In genomic region chr3:136414476-136414875, GRCh38 we compare ENCODE assay signal across 14 cellular contexts.
"Had no signal": no experiment of that assay in that cellular context is flagged by ENCODE, and none has a peak within 500 bp of the region (broad histone marks: within the 10 kb centered on the region; RNA-seq: fewer than 3 reads in every experiment).

No MANE protein-coding gene starts in this region.

- ATAC-seq: activated CD4-positive, CD25-positive, alpha-beta regulatory T cell treated with anti-CD3 and anti-CD28 coated beads, Interleukin-2, amount 50 U/mL, for 24 hours; left cardiac atrium; lower lobe of right lung; stimulated activated naive CD8-positive, alpha-beta T cell treated with anti-CD3 and anti-CD28 coated beads, Interleukin-15, amount 100 ng/mL, for 72 hours had no signal

- H3K4me1 Mint-ChIP-seq: activated naive CD8-positive, alpha-beta T cell treated with anti-CD3 and anti-CD28 coated beads, Interleukin-2, amount 10 ng/mL, durations not matched to agents 7 days and 5 days; stimulated activated naive CD8-positive, alpha-beta T cell treated with anti-CD3 and anti-CD28 coated beads, Interleukin-15, amount 100 ng/mL, for 72 hours had no signal

- DNase-seq: activated effector memory CD4-positive, alpha-beta T cell treated with anti-CD3 and anti-CD28 coated beads, Interleukin-2, amount 50 U/mL, for 16 hours; activated naive CD8-positive, alpha-beta T cell treated with anti-CD3 and anti-CD28 coated beads, Interleukin-2, amount 10 ng/mL, durations not matched to agents 7 days and 5 days; aorta; immature natural killer cell; left cardiac atrium; lower lobe of right lung; stimulated activated CD4-positive, alpha-beta T cell treated with anti-CD3 and anti-CD28 coated beads, Interleukin-15, amount 100 ng/mL, for 24 hours; stimulated activated CD4-positive, alpha-beta T cell treated with anti-CD3 and anti-CD28 coated beads, Interleukin-4, amount 100 ng/mL, for 24 hours; stimulated activated naive CD8-positive, alpha-beta T cell treated with anti-CD3 and anti-CD28 coated beads, Interleukin-15, amount 100 ng/mL, for 72 hours had no signal

- H3K9me3 Mint-ChIP-seq: activated naive CD8-positive, alpha-beta T cell treated with anti-CD3 and anti-CD28 coated beads, Interleukin-2, amount 10 ng/mL, durations not matched to agents 7 days and 5 days; immature natural killer cell; mesothelial cell of epicardium; stimulated activated naive CD8-positive, alpha-beta T cell treated with anti-CD3 and anti-CD28 coated beads, Interleukin-15, amount 100 ng/mL, for 72 hours; T-helper 1 cell treated with Interleukin-12 subunit alpha and Interleukin-12 subunit beta and Interleukin-4 antibody, amounts not matched to agents 30 μg/mL and 1 μg/mL, for 36 hours had no signal

- H3K27ac ChIP-seq: breast epithelium, lower lobe of right lung, parathyroid adenoma had no signal

- H3K4me3 ChIP-seq: breast epithelium, lower lobe of right lung had no signal

- H3K4me3 Mint-ChIP-seq: activated naive CD8-positive, alpha-beta T cell treated with anti-CD3 and anti-CD28 coated beads, Interleukin-2, amount 10 ng/mL, durations not matched to agents 7 days and 5 days; immature natural killer cell; mesothelial cell of epicardium; stimulated activated naive CD8-positive, alpha-beta T cell treated with anti-CD3 and anti-CD28 coated beads, Interleukin-15, amount 100 ng/mL, for 72 hours; T-helper 1 cell treated with Interleukin-12 subunit alpha and Interleukin-12 subunit beta and Interleukin-4 antibody, amounts not matched to agents 30 μg/mL and 1 μg/mL, for 36 hours had no signal

- H2AFZ ChIP-seq: parathyroid adenoma had no signal

- H3K27ac Mint-ChIP-seq: activated naive CD8-positive, alpha-beta T cell treated with anti-CD3 and anti-CD28 coated beads, Interleukin-2, amount 10 ng/mL, durations not matched to agents 7 days and 5 days; mesothelial cell of epicardium; T-helper 1 cell treated with Interleukin-12 subunit alpha and Interleukin-12 subunit beta and Interleukin-4 antibody, amounts not matched to agents 30 μg/mL and 1 μg/mL, for 36 hours had no signal

- H3K27me3 Mint-ChIP-seq: activated naive CD8-positive, alpha-beta T cell treated with anti-CD3 and anti-CD28 coated beads, Interleukin-2, amount 10 ng/mL, durations not matched to agents 7 days and 5 days; stimulated activated naive CD8-positive, alpha-beta T cell treated with anti-CD3 and anti-CD28 coated beads, Interleukin-15, amount 100 ng/mL, for 72 hours had no signal

- H3K9me3 ChIP-seq: breast epithelium, lower lobe of right lung had no signal

- H3K27me3 ChIP-seq: breast epithelium had no signal

- H3K4me1 ChIP-seq: breast epithelium, lower lobe of right lung, parathyroid adenoma had no signal

- H3K36me3 ChIP-seq: breast epithelium had no signal

- H3K9ac ChIP-seq: parathyroid adenoma had no signal
